8 cellular contexts compared by ENCODE assay signal in the genomic region with DNA sequence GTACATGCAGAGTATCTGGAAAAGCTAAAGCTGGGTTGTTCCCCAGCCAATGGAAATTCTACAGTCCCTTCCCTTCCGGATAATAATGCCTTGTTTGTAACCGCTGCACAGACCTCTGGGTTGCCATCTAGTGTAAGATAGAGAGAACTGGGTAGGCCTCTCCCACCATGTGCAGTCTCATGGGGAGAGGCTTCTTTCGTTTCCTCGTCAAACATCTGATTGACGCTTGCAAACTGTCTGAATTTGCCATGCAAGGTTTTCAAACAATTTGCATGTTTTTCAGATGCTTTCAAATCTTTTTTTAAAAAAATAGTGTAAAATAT.
A peak's percentile ranks its signal among the peaks of the same experiment; 100 is the strongest.
DNase-seq lines count a peak whose midpoint lies in the region; ATAC-seq and TF ChIP-seq lines count a peak whose summit lies in the region.
"Not testable (repeated sequence)": the region's sequence is repeated elsewhere in the genome, so short reads cannot be mapped to it uniquely, and the experiment has no call there.

No MANE protein-coding gene starts in this region.

- H3K4me1 Mint-ChIP-seq in activated CD8-positive, alpha-beta T cell treated with anti-CD3 and anti-CD28 coated beads for 36 hours (ENCODE audit: low read depth): not testable (repeated sequence)

- DNase-seq in activated CD8-positive, alpha-beta T cell treated with anti-CD3 and anti-CD28 coated beads for 36 hours; left cardiac atrium; gastrocnemius medialis: not testable (repeated sequence)

- H3K27ac Mint-ChIP-seq in activated CD8-positive, alpha-beta T cell treated with anti-CD3 and anti-CD28 coated beads for 36 hours: not testable (repeated sequence)

- TF ChIP-seq CTCF in activated CD8-positive, alpha-beta T cell treated with anti-CD3 and anti-CD28 coated beads for 36 hours (IDR thresholded peaks at IDR 0.05); gastrocnemius medialis (IDR thresholded peaks at IDR 0.05 in 4 of 5, conservative IDR thresholded peaks at IDR 0.05 in 1 of 5): not testable (repeated sequence)

- H3K9me3 Mint-ChIP-seq in activated CD8-positive, alpha-beta T cell treated with anti-CD3 and anti-CD28 coated beads for 36 hours: not testable (repeated sequence)

- CTCF ChIA-PET in activated CD8-positive, alpha-beta T cell treated with anti-CD3 and anti-CD28 coated beads for 36 hours (lab: Charles Lee): not testable (repeated sequence)

- not testable (repeated sequence) for H3K36me3 Mint-ChIP-seq in activated CD8-positive, alpha-beta T cell treated with anti-CD3 and anti-CD28 coated beads for 36 hours (ENCODE audit: low read depth)

- not testable (repeated sequence) for H3K9me3 ChIP-seq in gastrocnemius medialis

- H3K4me3 Mint-ChIP-seq in activated CD8-positive, alpha-beta T cell treated with anti-CD3 and anti-CD28 coated beads for 36 hours: not testable (repeated sequence)

- in situ Hi-C loops in gastrocnemius medialis (cut with MboI; ENCODE audit: low sequenced_read_pairs in 4 of 4): not testable (repeated sequence)

- H3K4me3 ChIP-seq in gastrocnemius medialis: not testable (repeated sequence)

- not testable (repeated sequence) for H3K36me3 ChIP-seq in gastrocnemius medialis

- not testable (repeated sequence) for H3K27ac ChIP-seq in gastrocnemius medialis

- H3K27me3 ChIP-seq in gastrocnemius medialis: not testable (repeated sequence)

- peak; percentile 88 for ATAC-seq in GM18511 (IDR thresholded peaks at IDR 0.05; ENCODE audit: unreplicated experiment)
- ATAC-seq in GM19397 (IDR thresholded peaks at IDR 0.05; ENCODE audit: unreplicated experiment): peak; percentile 75
- ATAC-seq in GM21737 (IDR thresholded peaks at IDR 0.05; ENCODE audit: unreplicated experiment): peak; percentile 83
- ATAC-seq in HG02970 (IDR thresholded peaks at IDR 0.05; ENCODE audit: low FRiP score, unreplicated experiment): peak; percentile 64
- ATAC-seq in HG03439 (IDR thresholded peaks at IDR 0.05; ENCODE audit: unreplicated experiment): peak; percentile 96
- ATAC-seq in activated CD8-positive, alpha-beta T cell treated with anti-CD3 and anti-CD28 coated beads for 36 hours: peak; percentile 97
- peak; percentile 96 to 97 for ATAC-seq in left cardiac atrium
- ATAC-seq in gastrocnemius medialis: peak; percentile 94 to 96

- POLR2A ChIA-PET in activated CD8-positive, alpha-beta T cell treated with anti-CD3 and anti-CD28 coated beads for 36 hours (lab: Charles Lee): not testable (repeated sequence)

- intact Hi-C loops in activated CD8-positive, alpha-beta T cell treated with anti-CD3 and anti-CD28 coated beads for 36 hours (cut with micrococcal nuclease); left cardiac atrium (cut with DNase I); gastrocnemius medialis (cut with DNase I; ENCODE audit: low total_unique reads): not testable (repeated sequence)

- H3K4me1 ChIP-seq in gastrocnemius medialis: not testable (repeated sequence)

- H3K27me3 Mint-ChIP-seq in activated CD8-positive, alpha-beta T cell treated with anti-CD3 and anti-CD28 coated beads for 36 hours: not testable (repeated sequence)

- not testable (repeated sequence) for TF ChIP-seq POLR2A in gastrocnemius medialis (IDR thresholded peaks at IDR 0.05)
